Comparison of ENCODE assay signal across 31 cellular contexts in genomic region chr19:54609356-54609791, GRCh38. TPM values are rescaled to one million over a fixed set of nuclear protein-coding genes. Genes with fewer than 3 reads are reported as not detected.
"Had no signal": no experiment of that assay in that cellular context is flagged by ENCODE, and none has a peak within 500 bp of the region (broad histone marks: within the 10 kb centered on the region; RNA-seq: fewer than 3 reads in every experiment).

No MANE protein-coding gene starts in this region.

- H3K27me3 ChIP-seq: colonic mucosa, foreskin keratinocyte, hepatocyte, pancreas, thyroid gland, vagina had no signal

- ATAC-seq: esophagus mucosa; foreskin keratinocyte; gastroesophageal sphincter; heart left ventricle; left ventricle myocardium superior; naive thymus-derived CD4-positive, alpha-beta T cell; pancreas; sciatic nerve; stimulated activated naive CD8-positive, alpha-beta T cell treated with anti-CD3 and anti-CD28 coated beads, Interleukin-15, amount 100 ng/mL, for 72 hours had no signal

- H3K4me1 ChIP-seq: colonic mucosa, foreskin keratinocyte, gastroesophageal sphincter, pancreas, thyroid gland, vagina had no signal

- H3K4me2 ChIP-seq: hepatocyte, smooth muscle cell had no signal

- H2AFZ ChIP-seq: hepatocyte had no signal

- H3K36me3 ChIP-seq: colonic mucosa, gastroesophageal sphincter, heart left ventricle, pancreas, thyroid gland, vagina had no signal

- H3K9me3 ChIP-seq: colonic mucosa, pancreas, thyroid gland, vagina had no signal

- H3K79me2 ChIP-seq: hepatocyte had no signal

- FAIRE-seq: islet of Langerhans, pancreas had no signal

- DNase-seq: colonic mucosa; effector CD8-positive, alpha-beta T cell; endodermal cell; foreskin keratinocyte; kidney glomerular epithelial cell; left ventricle myocardium superior; mammary epithelial cell; mesendoderm; midbrain; occipital lobe; stimulated activated CD4-positive, alpha-beta T cell treated with anti-CD3 and anti-CD28 coated beads, Interleukin-4, amount 100 ng/mL, for 4 hours; stimulated activated naive CD4-positive, alpha-beta T cell; stimulated activated naive CD8-positive, alpha-beta T cell treated with anti-CD3 and anti-CD28 coated beads, Interleukin-15, amount 100 ng/mL, for 72 hours; thyroid gland; trophoblast cell had no signal

- H3K4me3 ChIP-seq: colonic mucosa, gastroesophageal sphincter, heart left ventricle, hepatocyte, pancreas, smooth muscle cell, thyroid gland, vagina had no signal

- H3K27ac ChIP-seq: colonic mucosa, epithelial cell of prostate, foreskin keratinocyte, gastroesophageal sphincter, heart left ventricle, hepatocyte, pancreas, thyroid gland, vagina had no signal

RNA-seq across cellular contexts. Expression of gene LILRA1, which starts 15.9 kb away (rescaled TPM):
- total RNA-seq: chondrocyte, endodermal cell, fibroblast of lung, foreskin keratinocyte, hepatocyte, mammary epithelial cell, progenitor cell of endocrine pancreas, smooth muscle cell had no signal
- polyA plus RNA-seq: fibroblast of lung, foreskin keratinocyte, hepatocyte, mammary epithelial cell, neural cell, smooth muscle cell had no signal

RNA-seq across cellular contexts. Expression of gene LILRB1, which starts 20.9 kb away (rescaled TPM):
- total RNA-seq: chondrocyte, endodermal cell, fibroblast of lung, foreskin keratinocyte, hepatocyte, mammary epithelial cell, occipital lobe, progenitor cell of endocrine pancreas, smooth muscle cell had no signal
- polyA plus RNA-seq: fibroblast of lung, foreskin keratinocyte, hepatocyte, mammary epithelial cell, neural cell, smooth muscle cell had no signal

RNA-seq across cellular contexts. Expression of gene LILRA2, which starts 35.8 kb away (rescaled TPM):
- total RNA-seq: chondrocyte, endodermal cell, esophagus mucosa, fibroblast of lung, foreskin keratinocyte, hepatocyte, mammary epithelial cell, progenitor cell of endocrine pancreas, smooth muscle cell, temporal lobe, vagina had no signal
- polyA plus RNA-seq: fibroblast of lung, foreskin keratinocyte, hepatocyte, mammary epithelial cell, neural cell, smooth muscle cell had no signal

RNA-seq across cellular contexts. Expression of gene LILRB4, which starts 53.4 kb away (rescaled TPM):
- total RNA-seq: chondrocyte, endodermal cell, fibroblast of lung, foreskin keratinocyte, hepatocyte, mammary epithelial cell, progenitor cell of endocrine pancreas, smooth muscle cell had no signal
- polyA plus RNA-seq: fibroblast of lung; foreskin keratinocyte; hepatocyte; mammary epithelial cell; naive thymus-derived CD4-positive, alpha-beta T cell; neural cell; smooth muscle cell had no signal
